ENCODE assay signal across 2 cellular contexts in the genomic region with DNA sequence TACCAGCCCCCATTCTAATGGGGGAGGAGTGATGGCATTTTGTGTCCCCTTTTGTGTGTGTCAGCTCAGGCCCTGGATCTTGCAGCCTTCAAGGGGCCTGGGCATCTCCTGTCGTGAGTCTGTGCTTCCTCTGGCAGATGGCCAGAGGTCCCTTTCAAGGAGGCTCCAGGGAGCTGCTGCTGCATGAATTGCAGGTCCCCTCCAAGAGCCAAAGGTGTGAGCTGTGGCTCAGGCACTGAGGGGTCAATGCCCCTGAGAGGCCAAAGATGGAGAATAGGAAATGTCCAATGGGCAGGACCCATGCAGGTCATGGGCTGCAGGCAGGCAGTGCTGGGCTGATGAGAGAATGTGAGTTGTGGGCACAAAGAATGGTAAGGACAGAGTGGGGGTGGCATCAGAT.
TF ChIP-seq lines count a peak whose summit lies in the region.

No MANE protein-coding gene starts in this region.

TF ChIP-seq in liver, 16 proteins besides CTCF, POLR2A, EP300 and RAD21:
- TF ChIP-seq RXRA (IDR thresholded peaks at IDR 0.05) = peak; percentile 70 to 71
- no peak for TF ChIP-seq GABPA (IDR thresholded peaks at IDR 0.05 in 1 of 2, conservative IDR thresholded peaks at IDR 0.05 in 1 of 2)
- no peak for TF ChIP-seq MAX (IDR thresholded peaks at IDR 0.05)
- no peak for TF ChIP-seq YY1 (IDR thresholded peaks at IDR 0.05)

TF ChIP-seq in HepG2, 621 proteins besides CTCF, POLR2A, EP300 and RAD21:
- TF ChIP-seq HBP1 (CRISPR knock-in tag; IDR thresholded peaks at IDR 0.05; ENCODE audit: low read depth) (no peak), SMYD3 (CRISPR knock-in tag; IDR thresholded peaks at IDR 0.05) (no peak), ZNF773 (CRISPR knock-in tag; IDR thresholded peaks at IDR 0.05; ENCODE audit: borderline replicate concordance) (no peak), ZNF263 (CRISPR knock-in tag; IDR thresholded peaks at IDR 0.05) (no peak), ZNF207 (IDR thresholded peaks at IDR 0.05; ENCODE audit: borderline replicate concordance) (no peak), CEBPZ (IDR thresholded peaks at IDR 0.05; ENCODE audit: low read length) (no peak), AHR (CRISPR knock-in tag; IDR thresholded peaks at IDR 0.05) (no peak), SIN3A (IDR thresholded peaks at IDR 0.05; ENCODE audit: borderline replicate concordance, low read depth, low read length) (no peak), DNMT3B (CRISPR knock-in tag; conservative IDR thresholded peaks at IDR 0.05) (no peak), FOXA1 (IDR thresholded peaks at IDR 0.05) (no peak), FOXA1 (CRISPR knock-in tag; IDR thresholded peaks at IDR 0.05) (no peak), CENPT (CRISPR knock-in tag; IDR thresholded peaks at IDR 0.05; ENCODE audit: low read depth) (no peak), ZNF619 (CRISPR knock-in tag; IDR thresholded peaks at IDR 0.05) (no peak)
- TF ChIP-seq, protein P1, sequence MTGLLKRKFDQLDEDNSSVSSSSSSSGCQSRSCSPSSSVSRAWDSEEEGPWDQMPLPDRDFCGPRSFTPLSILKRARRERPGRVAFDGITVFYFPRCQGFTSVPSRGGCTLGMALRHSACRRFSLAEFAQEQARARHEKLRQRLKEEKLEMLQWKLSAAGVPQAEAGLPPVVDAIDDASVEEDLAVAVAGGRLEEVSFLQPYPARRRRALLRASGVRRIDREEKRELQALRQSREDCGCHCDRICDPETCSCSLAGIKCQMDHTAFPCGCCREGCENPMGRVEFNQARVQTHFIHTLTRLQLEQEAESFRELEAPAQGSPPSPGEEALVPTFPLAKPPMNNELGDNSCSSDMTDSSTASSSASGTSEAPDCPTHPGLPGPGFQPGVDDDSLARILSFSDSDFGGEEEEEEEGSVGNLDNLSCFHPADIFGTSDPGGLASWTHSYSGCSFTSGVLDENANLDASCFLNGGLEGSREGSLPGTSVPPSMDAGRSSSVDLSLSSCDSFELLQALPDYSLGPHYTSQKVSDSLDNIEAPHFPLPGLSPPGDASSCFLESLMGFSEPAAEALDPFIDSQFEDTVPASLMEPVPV (CRISPR knock-in tag; IDR thresholded peaks at IDR 0.05) = no peak
- TF ChIP-seq, protein P2, sequence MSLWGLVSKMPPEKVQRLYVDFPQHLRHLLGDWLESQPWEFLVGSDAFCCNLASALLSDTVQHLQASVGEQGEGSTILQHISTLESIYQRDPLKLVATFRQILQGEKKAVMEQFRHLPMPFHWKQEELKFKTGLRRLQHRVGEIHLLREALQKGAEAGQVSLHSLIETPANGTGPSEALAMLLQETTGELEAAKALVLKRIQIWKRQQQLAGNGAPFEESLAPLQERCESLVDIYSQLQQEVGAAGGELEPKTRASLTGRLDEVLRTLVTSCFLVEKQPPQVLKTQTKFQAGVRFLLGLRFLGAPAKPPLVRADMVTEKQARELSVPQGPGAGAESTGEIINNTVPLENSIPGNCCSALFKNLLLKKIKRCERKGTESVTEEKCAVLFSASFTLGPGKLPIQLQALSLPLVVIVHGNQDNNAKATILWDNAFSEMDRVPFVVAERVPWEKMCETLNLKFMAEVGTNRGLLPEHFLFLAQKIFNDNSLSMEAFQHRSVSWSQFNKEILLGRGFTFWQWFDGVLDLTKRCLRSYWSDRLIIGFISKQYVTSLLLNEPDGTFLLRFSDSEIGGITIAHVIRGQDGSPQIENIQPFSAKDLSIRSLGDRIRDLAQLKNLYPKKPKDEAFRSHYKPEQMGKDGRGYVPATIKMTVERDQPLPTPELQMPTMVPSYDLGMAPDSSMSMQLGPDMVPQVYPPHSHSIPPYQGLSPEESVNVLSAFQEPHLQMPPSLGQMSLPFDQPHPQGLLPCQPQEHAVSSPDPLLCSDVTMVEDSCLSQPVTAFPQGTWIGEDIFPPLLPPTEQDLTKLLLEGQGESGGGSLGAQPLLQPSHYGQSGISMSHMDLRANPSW (CRISPR knock-in tag; IDR thresholded peaks at IDR 0.05; ENCODE audit: borderline replicate concordance) = no peak
